Comparison of ENCODE assay signal across 1 cellular context in genomic region chr12:133174901-133175300, GRCh38.
"Had no signal": no experiment of that assay in that cellular context is flagged by ENCODE, and none has a peak within 500 bp of the region (broad histone marks: within the 10 kb centered on the region; RNA-seq: fewer than 3 reads in every experiment).

No MANE protein-coding gene starts in this region.

- H3K36me3 ChIP-seq: MG63 had no signal

- H3K4me3 ChIP-seq: MG63 had no signal
